In genomic region chr3:169627073-169627472, GRCh38 we compare ENCODE assay signal across 22 cellular contexts. TPM values are rescaled to one million over a fixed set of nuclear protein-coding genes. Genes with fewer than 3 reads are reported as not detected.
DNase-seq lines count a peak whose midpoint lies in the region; ATAC-seq and TF ChIP-seq lines count a peak whose summit lies in the region.
"Had no signal": no experiment of that assay in that cellular context is flagged by ENCODE, and none has a peak within 500 bp of the region (broad histone marks: within the 10 kb centered on the region; RNA-seq: fewer than 3 reads in every experiment).

No MANE protein-coding gene starts in this region.

- peak; percentile 17 for DNase-seq in NCI-H82 (lab: John Stamatoyannopoulos, UW)
- no peak for DNase-seq in NCI-H82 treated with DMSO at 0.1 percent for 48 hours (lab: John Stamatoyannopoulos, UW; ENCODE audit: unreplicated experiment)
- peak; percentile 48 for DNase-seq in NCI-H2029 treated with DMSO at 0.1 percent for 48 hours (lab: John Stamatoyannopoulos, UW)
- DNase-seq in NCI-H748 treated with DMSO at 0.1 percent for 48 hours (lab: John Stamatoyannopoulos, UW) = peak; percentile 6
- no peak for DNase-seq in A673 (ENCODE audit: low spot score)
- no peak for DNase-seq in GOT3 (lab: John Stamatoyannopoulos, UW)
- DNase-seq in T-helper 9 cell = no peak
- DNase-seq: activated CD8-positive, alpha-beta T cell treated with anti-CD3 and anti-CD28 coated beads, Interleukin-2, amount 10 ng/mL, durations not matched to agents 7 days and 5 days; amniotic stem cell; effector CD8-positive, alpha-beta T cell; H7; islet precursor cell; mesendoderm; nephron progenitor cell; stimulated activated CD4-positive, alpha-beta T cell treated with anti-CD3 and anti-CD28 coated beads, Interleukin-15, amount 100 ng/mL, for 24 hours; T-cell; WERI-Rb-1 had no signal

- no peaks in the 10 kb centered on the region for H3K9me3 ChIP-seq in A673 (ENCODE audit: low read depth, low read length, poor library complexity, severe bottlenecking)
- H3K9me3 ChIP-seq: A549, upper lobe of left lung had no signal

- peaks cover under 1% of the 10 kb centered on the region for H3K27me3 ChIP-seq in A673 (replicated peaks; ENCODE audit: insufficient read depth, low read depth, low read length, poor library complexity)
- H3K27me3 ChIP-seq: upper lobe of left lung had no signal

- no peak for TF ChIP-seq CTCF in A673 (conservative IDR thresholded peaks at IDR 0.05; ENCODE audit: low read depth, low read length)

- no peak overlapping the region for H3K27ac ChIP-seq in A673 (ENCODE audit: low read depth, low read length, poor library complexity, severe bottlenecking)
- H3K27ac ChIP-seq: A549, RWPE1, WERI-Rb-1 had no signal

- H3K4me1 ChIP-seq in A673 (ENCODE audit: insufficient read depth, low read length, poor library complexity, severe bottlenecking) = no peaks in the 10 kb centered on the region
- H3K4me1 ChIP-seq: A549 had no signal

- intact Hi-C loops in A673 (cut with micrococcal nuclease; ENCODE audit: unreplicated experiment) = no loop called here

- no peak overlapping the region for H3K4me3 ChIP-seq in A673 (ENCODE audit: low read depth, low read length, poor library complexity, severe bottlenecking)
- H3K4me3 ChIP-seq: A549, upper lobe of left lung had no signal

- ATAC-seq in GM21619 (IDR thresholded peaks at IDR 0.05; ENCODE audit: unreplicated experiment) = no peak
- ATAC-seq: A549; activated CD8-positive, alpha-beta T cell treated with anti-CD3 and anti-CD28 coated beads, Interleukin-2, amount 10 ng/mL, durations not matched to agents 7 days and 5 days; T-cell had no signal

- POLR2A ChIA-PET in A673 (lab: Charles Lee; ENCODE audit: low non-redundant PET) = no interaction called here

- no peaks in the 10 kb centered on the region for H3K36me3 ChIP-seq in A673 (ENCODE audit: insufficient read depth, low read length, poor library complexity, severe bottlenecking)
- H3K36me3 ChIP-seq: upper lobe of left lung, WERI-Rb-1 had no signal

- no TSS peak for BruUV-seq in A673 (replicated peaks; lab: Mats Ljungman, UMichigan)

- CTCF ChIA-PET in A673 (lab: Charles Lee) = no interaction called here

RNA-seq across cellular contexts. Expression of gene MECOM, which starts 36.4 kb away (rescaled TPM):
- total RNA-seq in A673 (2021) = not detected in 2 replicates
- total RNA-seq: activated CD8-positive, alpha-beta T cell treated with anti-CD3 and anti-CD28 coated beads, Interleukin-2, amount 10 ng/mL, durations not matched to agents 7 days and 5 days; activated T-helper 1 cell treated with anti-CD3 and anti-CD28 coated beads, Interleukin-12 subunit alpha, Interleukin-12 subunit beta, Interleukin-2, Interleukin-4 antibody, amounts not matched to agents 30 ng/mL and 10 ng/mL and 1 ng/mL, durations not matched to agents 14 hours and 24 hours and 36 hours had no signal

Comparison
In these comparisons a context has a peak if more than half of its experiments do, and no peak if none do; other contexts are left out.
1. DNase-seq: peak in NCI-H82 (single experiment), NCI-H2029 treated with DMSO at 0.1 percent for 48 hours (single experiment) and NCI-H748 treated with DMSO at 0.1 percent for 48 hours (single experiment); none in NCI-H82 treated with DMSO at 0.1 percent for 48 hours (single experiment), A673 (single experiment), GOT3 (single experiment) and T-helper 9 cell (single experiment).